Comparison of ENCODE assay signal across 16 cellular contexts in the genomic region with DNA sequence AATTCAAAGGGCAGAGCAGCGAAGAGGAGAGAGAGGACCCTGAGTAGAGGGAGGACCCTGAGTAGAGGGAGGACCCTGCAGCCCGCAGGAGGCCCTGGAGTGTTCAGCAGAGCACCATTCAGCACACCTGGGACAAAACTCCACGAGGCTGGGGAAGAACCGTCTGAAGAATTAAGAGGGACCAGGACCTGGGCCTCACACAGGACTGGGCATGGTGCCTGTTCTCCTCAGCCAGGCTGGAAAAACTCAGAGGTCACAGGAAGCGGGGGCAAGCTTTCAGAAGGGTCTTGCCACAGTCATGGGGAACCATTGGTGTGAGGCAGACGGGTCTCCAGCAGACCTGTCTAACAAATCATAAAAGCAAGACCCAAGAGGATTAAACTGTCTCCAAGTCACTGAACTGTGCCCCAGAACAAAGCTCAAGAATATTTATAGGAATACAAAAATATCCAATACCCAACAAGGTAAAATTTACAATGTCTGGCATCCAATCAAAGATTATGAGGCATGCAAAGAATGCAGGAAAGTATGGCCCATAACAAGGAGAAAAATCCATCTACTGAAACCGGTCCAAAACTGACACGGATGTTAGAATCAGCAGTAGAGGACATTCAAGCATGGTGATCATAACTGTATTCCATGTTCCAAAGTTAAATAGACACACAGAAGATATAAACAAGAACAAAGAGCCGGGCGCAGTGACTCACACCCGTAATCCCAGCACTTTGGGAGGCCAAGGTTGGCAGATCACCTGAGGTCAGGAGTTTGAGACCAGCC. TPM values are rescaled to one million over a fixed set of nuclear protein-coding genes. Genes with fewer than 3 reads are reported as not detected.
DNase-seq lines count a peak whose midpoint lies in the region; ATAC-seq and TF ChIP-seq lines count a peak whose summit lies in the region.
"Had no signal": no experiment of that assay in that cellular context is flagged by ENCODE, and none has a peak within 500 bp of the region (broad histone marks: within the 10 kb centered on the region; RNA-seq: fewer than 3 reads in every experiment).

No MANE protein-coding gene starts in this region.

- no peaks in the 10 kb centered on the region for H3K9me3 ChIP-seq in HCT116 (ENCODE audit: control insufficient read depth in 1 of 2, insufficient read depth in 1 of 2, low read depth in 1 of 2, low read length in 2 of 2)
- H3K9me3 ChIP-seq in thoracic aorta: no peaks in the 10 kb centered on the region

- TF ChIP-seq RAD21 in HCT116 (IDR thresholded peaks at IDR 0.05; ENCODE audit: low read depth): no peak

- in situ Hi-C loops in astrocyte of the cerebellum (cut with HindIII; ENCODE audit: low sequenced_read_pairs): no loop called here

- H4K20me1 ChIP-seq in HCT116 (ENCODE audit: insufficient read depth): no peaks in the 10 kb centered on the region

- H3K79me2 ChIP-seq in HCT116 (ENCODE audit: insufficient read depth, low read length): no peaks in the 10 kb centered on the region

- intact Hi-C loops in HCT116 (cut with micrococcal nuclease): no loop called here

- CTCF ChIA-PET in HCT116 (lab: Charles Lee): no interaction called here

- peaks cover 13 to 15% of the 10 kb centered on the region in 2 experiments; a peak in 3 of 4 replicates for H3K4me1 ChIP-seq in HCT116 (ENCODE audit: control insufficient read depth in 1 of 2, insufficient read depth in 2 of 2, low read length in 2 of 2)
- peaks cover 3 to 20% of the 10 kb centered on the region in 2 donors for H3K4me1 ChIP-seq in thoracic aorta (ENCODE audit: control insufficient read depth in 1 of 2, low read depth in 2 of 2)
- H3K4me1 ChIP-seq: breast epithelium, tibial nerve had no signal

- H3K27me3 ChIP-seq in HCT116 (ENCODE audit: insufficient read depth, low read length): no peaks in the 10 kb centered on the region
- H3K27me3 ChIP-seq in thoracic aorta (replicated peaks; ENCODE audit: insufficient read depth): no peaks in the 10 kb centered on the region
- H3K27me3 ChIP-seq: breast epithelium, tibial nerve had no signal

- DNase-seq in HCT116 (ENCODE audit: low read depth, low spot score) (no peak), astrocyte of the cerebellum (ENCODE audit: low read depth) (peak; percentile 37), kidney glomerular epithelial cell (lab: John Stamatoyannopoulos, UW) (peak; percentile 69), thoracic aorta (ENCODE audit: low spot score) (no peak), SK-N-DZ (ENCODE audit: low spot score) (no peak), MV-4-11 (lab: John Stamatoyannopoulos, UW) (no peak)
- DNase-seq in stimulated activated naive CD4-positive, alpha-beta T cell (lab: John Stamatoyannopoulos, UW): no peak
- DNase-seq: activated CD4-positive, alpha-beta T cell treated with anti-CD3 and anti-CD28 coated beads for 1 hour; cortex of kidney; DND-41; NCI-H1105 treated with DMSO at 0.1 percent for 48 hours; NCI-H510A treated with DMSO at 0.1 percent for 48 hours; nucleus accumbens; stimulated activated naive CD8-positive, alpha-beta T cell treated with anti-CD3 and anti-CD28 coated beads, Interleukin-15, Interleukin-2, amounts not matched to agents 100 U/mL and 50 U/mL, for 24 hours had no signal

- POLR2A ChIA-PET in HCT116 (lab: Charles Lee): no interaction called here

- no peak overlapping the region for H3K9ac ChIP-seq in HCT116 (ENCODE audit: low read length)

- TF ChIP-seq POLR2A in HCT116 (IDR thresholded peaks at IDR 0.05; ENCODE audit: borderline replicate concordance, extremely low read depth, insufficient read depth, insufficient read length): no peak

- TF ChIP-seq CTCF in HCT116 (IDR thresholded peaks at IDR 0.05 in 2 of 3, conservative IDR thresholded peaks at IDR 0.05 in 1 of 3; ENCODE audit: borderline replicate concordance in 1 of 3, insufficient read depth in 1 of 3, low read depth in 2 of 3, low read length in 2 of 3): no peak
- TF ChIP-seq CTCF in astrocyte of the cerebellum (IDR thresholded peaks at IDR 0.05; ENCODE audit: low read depth, low read length, missing control alignments): no peak
- TF ChIP-seq CTCF in thoracic aorta (IDR thresholded peaks at IDR 0.05): no peak

- ATAC-seq in HCT116 (peak; percentile 46), thoracic aorta (ENCODE audit: insufficient number of reproducible peaks, low FRiP score, low read depth) (no peak)
- ATAC-seq: stimulated activated naive CD8-positive, alpha-beta T cell treated with anti-CD3 and anti-CD28 coated beads, Interleukin-15, Interleukin-2, amounts not matched to agents 100 U/mL and 50 U/mL, for 24 hours had no signal

- H3K4me2 ChIP-seq in HCT116 (ENCODE audit: low read length): peak overlapping the region; percentile 45

- H3K9me2 ChIP-seq in HCT116 (ENCODE audit: insufficient read depth): no peaks in the 10 kb centered on the region

- H3K36me3 ChIP-seq in HCT116 (ENCODE audit: control insufficient read depth in 1 of 2, insufficient read depth in 2 of 2, low read length in 2 of 2) (no peaks in the 10 kb centered on the region), thoracic aorta (peaks cover 3% of the 10 kb centered on the region)
- H3K36me3 ChIP-seq: breast epithelium had no signal

- RAD21 ChIA-PET in HCT116 (lab: Charles Lee; ENCODE audit: low non-redundant PET in 1 of 2, low total read pairs in 2 of 2, uncharacterized antibody in 2 of 2, unreplicated experiment in 2 of 2): no interaction called here

- no TSS peak for BruUV-seq in HCT116 (replicated peaks; lab: Mats Ljungman, UMichigan)

- H2AFZ ChIP-seq in HCT116 (ENCODE audit: low read depth, low read length, poor library complexity, severe bottlenecking): no peak overlapping the region

- H3K27ac ChIP-seq in HCT116 (ENCODE audit: low read depth, low read length) (no peak overlapping the region), thoracic aorta (peak overlapping the region; percentile 8 to 31)
- H3K27ac ChIP-seq: breast epithelium, tibial nerve had no signal

- H3K4me3 ChIP-seq in HCT116 (replicated peaks in 1 of 2; ENCODE audit: low read depth in 1 of 2, low read length in 2 of 2) (no peak overlapping the region), astrocyte of the cerebellum (ENCODE audit: low read depth, low read length) (no peak overlapping the region), thoracic aorta (no peak overlapping the region)
- H3K4me3 ChIP-seq: breast epithelium, tibial nerve had no signal

TF ChIP-seq in HCT116, 20 proteins besides CTCF, POLR2A, EP300 and RAD21 (continues in another document):
- no peak for TF ChIP-seq YY1 (IDR thresholded peaks at IDR 0.05; ENCODE audit: extremely low read depth, insufficient replicate concordance, low read depth, low read length)
- TF ChIP-seq SIN3A (IDR thresholded peaks at IDR 0.05; ENCODE audit: low read depth): no peak
- TF ChIP-seq SP1 (IDR thresholded peaks at IDR 0.05; ENCODE audit: low read depth): no peak
- TF ChIP-seq ELF1 (IDR thresholded peaks at IDR 0.05; ENCODE audit: borderline replicate concordance, low read depth): no peak
- no peak for TF ChIP-seq ZNF274 (IDR thresholded peaks at IDR 0.05; ENCODE audit: low read depth, low read length)
- TF ChIP-seq, protein P1, sequence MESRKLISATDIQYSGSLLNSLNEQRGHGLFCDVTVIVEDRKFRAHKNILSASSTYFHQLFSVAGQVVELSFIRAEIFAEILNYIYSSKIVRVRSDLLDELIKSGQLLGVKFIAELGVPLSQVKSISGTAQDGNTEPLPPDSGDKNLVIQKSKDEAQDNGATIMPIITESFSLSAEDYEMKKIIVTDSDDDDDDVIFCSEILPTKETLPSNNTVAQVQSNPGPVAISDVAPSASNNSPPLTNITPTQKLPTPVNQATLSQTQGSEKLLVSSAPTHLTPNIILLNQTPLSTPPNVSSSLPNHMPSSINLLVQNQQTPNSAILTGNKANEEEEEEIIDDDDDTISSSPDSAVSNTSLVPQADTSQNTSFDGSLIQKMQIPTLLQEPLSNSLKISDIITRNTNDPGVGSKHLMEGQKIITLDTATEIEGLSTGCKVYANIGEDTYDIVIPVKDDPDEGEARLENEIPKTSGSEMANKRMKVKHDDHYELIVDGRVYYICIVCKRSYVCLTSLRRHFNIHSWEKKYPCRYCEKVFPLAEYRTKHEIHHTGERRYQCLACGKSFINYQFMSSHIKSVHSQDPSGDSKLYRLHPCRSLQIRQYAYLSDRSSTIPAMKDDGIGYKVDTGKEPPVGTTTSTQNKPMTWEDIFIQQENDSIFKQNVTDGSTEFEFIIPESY (IDR thresholded peaks at IDR 0.05; ENCODE audit: extremely low read depth, insufficient replicate concordance, low read length): no peak
- TF ChIP-seq CBX3 (IDR thresholded peaks at IDR 0.05; ENCODE audit: low read depth): no peak
- TF ChIP-seq, protein P2, sequence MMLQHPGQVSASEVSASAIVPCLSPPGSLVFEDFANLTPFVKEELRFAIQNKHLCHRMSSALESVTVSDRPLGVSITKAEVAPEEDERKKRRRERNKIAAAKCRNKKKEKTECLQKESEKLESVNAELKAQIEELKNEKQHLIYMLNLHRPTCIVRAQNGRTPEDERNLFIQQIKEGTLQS (IDR thresholded peaks at IDR 0.05): no peak
- TF ChIP-seq, protein P3, sequence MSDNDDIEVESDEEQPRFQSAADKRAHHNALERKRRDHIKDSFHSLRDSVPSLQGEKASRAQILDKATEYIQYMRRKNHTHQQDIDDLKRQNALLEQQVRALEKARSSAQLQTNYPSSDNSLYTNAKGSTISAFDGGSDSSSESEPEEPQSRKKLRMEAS (IDR thresholded peaks at IDR 0.05): no peak
- no peak for TF ChIP-seq CEBPB (IDR thresholded peaks at IDR 0.05; ENCODE audit: low read depth)
- TF ChIP-seq TCF7L2 (IDR thresholded peaks at IDR 0.05; ENCODE audit: borderline replicate concordance, extremely low read depth, insufficient read depth, insufficient read length): no peak
- no peak for TF ChIP-seq FOSL1 (IDR thresholded peaks at IDR 0.05; ENCODE audit: low read depth)
- no peak for TF ChIP-seq SRF (IDR thresholded peaks at IDR 0.05; ENCODE audit: low read depth)
- TF ChIP-seq ZFX (IDR thresholded peaks at IDR 0.05): no peak
- TF ChIP-seq EZH2phosphoT487 (IDR thresholded peaks at IDR 0.05; ENCODE audit: borderline replicate concordance): no peak
- no peak for TF ChIP-seq POLR2AphosphoS5 (IDR thresholded peaks at IDR 0.05; ENCODE audit: low read depth, low read length)

RNA-seq across cellular contexts. Expression of gene MORN1, which starts 30.6 kb away (rescaled TPM):
- total RNA-seq in HCT116 (2021; ENCODE audit: unreplicated experiment) (21.4 TPM), thoracic aorta (10 to 100 TPM in 1 of 2 donors, 1 to 10 TPM in 1; 7.1 to 13.8 TPM)
- polyA plus RNA-seq in HCT116 (2012): 9.1 and 10.2 TPM in 2 replicates
- 5.8 and 10.3 TPM in 2 replicates for polyA plus RNA-seq in SK-N-DZ (2014; cell fraction: cytosol; rRNA removed)
- polyA plus RNA-seq in SK-N-DZ (2014; cell fraction: nucleus; rRNA removed): 8.9 and 12.9 TPM in 2 replicates

RNA-seq across cellular contexts. Expression of gene RER1, which starts 30.9 kb away (rescaled TPM):
- total RNA-seq in HCT116 (2021; ENCODE audit: unreplicated experiment) (155 TPM), thoracic aorta (10 to 100 TPM; 68.6 to 76.3 TPM)
- 137 and 147 TPM in 2 replicates for polyA plus RNA-seq in HCT116 (2012)
- polyA plus RNA-seq in SK-N-DZ (2014; cell fraction: cytosol; rRNA removed): 43.2 and 57.3 TPM in 2 replicates
- polyA plus RNA-seq in SK-N-DZ (2014; cell fraction: nucleus; rRNA removed): 55.7 and 86.5 TPM in 2 replicates

RNA-seq across cellular contexts. Expression of gene PEX10, which starts 51.6 kb away (rescaled TPM):
- total RNA-seq in HCT116 (2021; ENCODE audit: unreplicated experiment) (27.9 TPM), thoracic aorta (10 to 100 TPM; 12.1 to 27.9 TPM)
- 20.3 and 23.2 TPM in 2 replicates for polyA plus RNA-seq in HCT116 (2012)
- 22.5 and 23.5 TPM in 2 replicates for polyA plus RNA-seq in SK-N-DZ (2014; cell fraction: cytosol; rRNA removed)
- polyA plus RNA-seq in SK-N-DZ (2014; cell fraction: nucleus; rRNA removed): 16.4 and 21.5 TPM in 2 replicates

Comparison
In these comparisons a context has a peak if more than half of its experiments do, and no peak if none do; other contexts are left out.
1. DNase-seq: peak in astrocyte of the cerebellum (single experiment) and kidney glomerular epithelial cell (single experiment); none in HCT116 (single experiment), thoracic aorta (single experiment), SK-N-DZ (single experiment), MV-4-11 (single experiment) and stimulated activated naive CD4-positive, alpha-beta T cell (0 of 6).